Comparison of ENCODE assay signal across 21 cellular contexts in genomic region chr12:29574500-29574899, GRCh38.
"Had no signal": no experiment of that assay in that cellular context is flagged by ENCODE, and none has a peak within 500 bp of the region (broad histone marks: within the 10 kb centered on the region; RNA-seq: fewer than 3 reads in every experiment).

No MANE protein-coding gene starts in this region.

- H3K4me3 ChIP-seq: coronary artery, left lung, pancreas, sigmoid colon, thyroid gland had no signal

- H3K27ac Mint-ChIP-seq: activated CD4-positive, alpha-beta T cell treated with anti-CD3 and anti-CD28 coated beads, Interleukin-2, amount 10 ng/mL, durations not matched to agents 7 days and 5 days; activated CD8-positive, alpha-beta memory T cell treated with anti-CD3 and anti-CD28 coated beads, Interleukin-2, amount 10 ng/mL, durations not matched to agents 7 days and 5 days; activated CD8-positive, alpha-beta T cell treated with anti-CD3 and anti-CD28 coated beads for 36 hours; activated naive CD4-positive, alpha-beta T cell treated with anti-CD3 and anti-CD28 coated beads, Interleukin-2, amount 10 ng/mL, durations not matched to agents 7 days and 5 days; mesothelial cell of epicardium; nephron had no signal

- H3K9me3 Mint-ChIP-seq: activated CD4-positive, alpha-beta T cell treated with anti-CD3 and anti-CD28 coated beads, Interleukin-2, amount 10 ng/mL, durations not matched to agents 7 days and 5 days; activated CD8-positive, alpha-beta T cell treated with anti-CD3 and anti-CD28 coated beads for 36 hours; activated naive CD4-positive, alpha-beta T cell treated with anti-CD3 and anti-CD28 coated beads, Interleukin-2, amount 10 ng/mL, durations not matched to agents 7 days and 5 days; mesothelial cell of epicardium; nephron had no signal

- H3K4me1 ChIP-seq: pancreas, thyroid gland had no signal

- H3K4me1 Mint-ChIP-seq: activated CD4-positive, alpha-beta T cell treated with anti-CD3 and anti-CD28 coated beads, Interleukin-2, amount 10 ng/mL, durations not matched to agents 7 days and 5 days; activated CD8-positive, alpha-beta memory T cell treated with anti-CD3 and anti-CD28 coated beads, Interleukin-2, amount 10 ng/mL, durations not matched to agents 7 days and 5 days; activated naive CD4-positive, alpha-beta T cell treated with anti-CD3 and anti-CD28 coated beads, Interleukin-2, amount 10 ng/mL, durations not matched to agents 7 days and 5 days had no signal

- H3K27ac ChIP-seq: coronary artery, epithelial cell of prostate, left lung, neutrophil, pancreas, sigmoid colon, thyroid gland, VCaP had no signal

- ATAC-seq: activated CD8-positive, alpha-beta memory T cell treated with anti-CD3 and anti-CD28 coated beads, Interleukin-2, amount 10 ng/mL, durations not matched to agents 7 days and 5 days; activated CD8-positive, alpha-beta T cell treated with anti-CD3 and anti-CD28 coated beads for 36 hours; left lung; pancreas had no signal

- H3K4me3 Mint-ChIP-seq: activated CD4-positive, alpha-beta T cell treated with anti-CD3 and anti-CD28 coated beads, Interleukin-2, amount 10 ng/mL, durations not matched to agents 7 days and 5 days; activated CD8-positive, alpha-beta memory T cell treated with anti-CD3 and anti-CD28 coated beads, Interleukin-2, amount 10 ng/mL, durations not matched to agents 7 days and 5 days; activated CD8-positive, alpha-beta T cell treated with anti-CD3 and anti-CD28 coated beads for 36 hours; activated naive CD4-positive, alpha-beta T cell treated with anti-CD3 and anti-CD28 coated beads, Interleukin-2, amount 10 ng/mL, durations not matched to agents 7 days and 5 days; mesothelial cell of epicardium; nephron had no signal

- H3K36me3 ChIP-seq: left lung, neutrophil, pancreas, thyroid gland had no signal

- DNase-seq: activated CD4-positive, alpha-beta T cell treated with anti-CD3 and anti-CD28 coated beads, Interleukin-2, amount 10 ng/mL, durations not matched to agents 7 days and 5 days; activated CD4-positive, CD25-positive, alpha-beta regulatory T cell treated with anti-CD3 and anti-CD28 coated beads, Interleukin-2, amount 50 U/mL, for 72 hours; activated CD8-positive, alpha-beta memory T cell treated with anti-CD3 and anti-CD28 coated beads, Interleukin-2, amount 10 ng/mL, durations not matched to agents 7 days and 5 days; activated CD8-positive, alpha-beta T cell treated with anti-CD3 and anti-CD28 coated beads for 36 hours; activated effector memory CD4-positive, alpha-beta T cell treated with anti-CD3 and anti-CD28 coated beads, Interleukin-2, amount 50 U/mL, for 16 hours; activated naive CD4-positive, alpha-beta T cell treated with anti-CD3 and anti-CD28 coated beads, Interleukin-2, amount 10 ng/mL, durations not matched to agents 7 days and 5 days; activated T-cell treated with anti-CD3 and anti-CD28 coated beads for 4 hours; amygdala; kidney; left lung; pancreas; sigmoid colon; stimulated activated CD4-positive, alpha-beta T cell treated with anti-CD3 and anti-CD28 coated beads, Interleukin-4, amount 100 ng/mL, for 1 hour; stimulated activated naive CD4-positive, alpha-beta T cell treated with Interleukin-2 at 50 U/mL for 16 hours; thyroid gland had no signal

- H3K36me3 Mint-ChIP-seq: activated CD8-positive, alpha-beta memory T cell treated with anti-CD3 and anti-CD28 coated beads, Interleukin-2, amount 10 ng/mL, durations not matched to agents 7 days and 5 days; activated naive CD4-positive, alpha-beta T cell treated with anti-CD3 and anti-CD28 coated beads, Interleukin-2, amount 10 ng/mL, durations not matched to agents 7 days and 5 days; mesothelial cell of epicardium had no signal

- H3K27me3 Mint-ChIP-seq: activated naive CD4-positive, alpha-beta T cell treated with anti-CD3 and anti-CD28 coated beads, Interleukin-2, amount 10 ng/mL, durations not matched to agents 7 days and 5 days had no signal

- H3K27me3 ChIP-seq: left lung, neutrophil, pancreas, sigmoid colon, thyroid gland had no signal

- H3K9me3 ChIP-seq: left lung, neutrophil, pancreas, sigmoid colon, thyroid gland had no signal
